In genomic region chr18:7789853-7790552, GRCh38 we compare ENCODE assay signal across 8 cellular contexts.
DNase-seq lines count a peak whose midpoint lies in the region; ATAC-seq and TF ChIP-seq lines count a peak whose summit lies in the region.

No MANE protein-coding gene starts in this region.

- H3K4me1 ChIP-seq in Panc1 (ENCODE audit: control insufficient read depth, insufficient read depth, low read length) (no peaks in the 10 kb centered on the region), sigmoid colon (peaks cover 0 to 9% (median 0%) of the 10 kb centered on the region in 4 donors)

- POLR2A ChIA-PET in Panc1 (lab: Charles Lee) = interaction anchor here (0.6 kb wide), 1 partner anchor 497 kb away, joined by 3 read pairs; no protein-coding TSS in a partner anchor

- BruUV-seq in Panc1 (replicated peaks; lab: Mats Ljungman, UMichigan) = no TSS peak

- CTCF ChIA-PET in Panc1 (lab: Charles Lee) = interaction anchor here (0.6 to 0.8 kb wide), 2 partner anchors 20 to 691 kb away, joined by 3 to 7 read pairs; no protein-coding TSS in a partner anchor

- no peak overlapping the region for H3K4me3 ChIP-seq in Panc1 (ENCODE audit: low read depth in 2 of 2, low read length in 2 of 2)
- no peak overlapping the region for H3K4me3 ChIP-seq in fibroblast of villous mesenchyme (ENCODE audit: low read depth, low read length)
- no peak overlapping the region for H3K4me3 ChIP-seq in sigmoid colon

- ATAC-seq in Panc1 (no peak), HG02623 (IDR thresholded peaks at IDR 0.05; ENCODE audit: unreplicated experiment) (no peak), GM19455 (IDR thresholded peaks at IDR 0.05; ENCODE audit: unreplicated experiment) (no peak)

- DNase-seq in NCI-H526 (lab: John Stamatoyannopoulos, UW) (peak; percentile 51 to 62), NCI-H526 treated with DMSO at 0.1 percent for 48 hours (lab: John Stamatoyannopoulos, UW) (no peak), Panc1 (ENCODE audit: low read depth, low spot score) (no peak), fibroblast of villous mesenchyme (ENCODE audit: low read depth) (peak; percentile 63), sigmoid colon (no peak), C1 segment of cervical spinal cord (lab: John Stamatoyannopoulos, UW) (no peak)

- H3K27ac ChIP-seq in Panc1 (ENCODE audit: low read length) = no peak overlapping the region
- no peak overlapping the region for H3K27ac ChIP-seq in sigmoid colon

- no peaks in the 10 kb centered on the region for H3K36me3 ChIP-seq in Panc1 (ENCODE audit: control insufficient read depth, insufficient read depth, low read length)
- H3K36me3 ChIP-seq in sigmoid colon = no peaks in the 10 kb centered on the region

- H3K9me3 ChIP-seq in Panc1 (ENCODE audit: control insufficient read depth, insufficient read depth, low read depth, low read length) (no peaks in the 10 kb centered on the region), sigmoid colon (no peaks in the 10 kb centered on the region)

- H3K27me3 ChIP-seq in Panc1 (ENCODE audit: control insufficient read depth, insufficient read depth, low read length) (no peaks in the 10 kb centered on the region), sigmoid colon (no peaks in the 10 kb centered on the region)

- TF ChIP-seq CTCF in Panc1 (IDR thresholded peaks at IDR 0.05) = peak; percentile 51
- TF ChIP-seq CTCF in fibroblast of villous mesenchyme (IDR thresholded peaks at IDR 0.05; ENCODE audit: insufficient read depth, low read depth, low read length) = peak; percentile 66
- peak; percentile 10 to 49 (median 23) for TF ChIP-seq CTCF in sigmoid colon (IDR thresholded peaks at IDR 0.05)

- WGBS in sigmoid colon, 2 donors = 51 to 58% methylated on average over 5 of the region's 5 CpGs

- intact Hi-C loops in Panc1 (cut with micrococcal nuclease; ENCODE audit: unreplicated experiment) = no loop called here
- intact Hi-C loops in sigmoid colon (cut with DNase I) = no loop called here

- TF ChIP-seq EP300 in sigmoid colon (IDR thresholded peaks at IDR 0.05) = no peak

- in situ Hi-C loops in Panc1 (cut with HindIII; ENCODE audit: low pct_unique_long_range_greater_than_20kb, low sequenced_read_pairs) = no loop called here

- no peak for TF ChIP-seq POLR2A in sigmoid colon (IDR thresholded peaks at IDR 0.05)

Comparison
In these comparisons a context has a peak if more than half of its experiments do, and no peak if none do; other contexts are left out.
1. DNase-seq: peak in NCI-H526 (2 of 2) and fibroblast of villous mesenchyme (single experiment); none in NCI-H526 treated with DMSO at 0.1 percent for 48 hours (single experiment), Panc1 (single experiment), sigmoid colon (single experiment) and C1 segment of cervical spinal cord (0 of 14).
2. Peak in every context shown above with its lines, with median percentiles within 50 percentile points of each other: CTCF ChIP-seq.